In the genomic region with DNA sequence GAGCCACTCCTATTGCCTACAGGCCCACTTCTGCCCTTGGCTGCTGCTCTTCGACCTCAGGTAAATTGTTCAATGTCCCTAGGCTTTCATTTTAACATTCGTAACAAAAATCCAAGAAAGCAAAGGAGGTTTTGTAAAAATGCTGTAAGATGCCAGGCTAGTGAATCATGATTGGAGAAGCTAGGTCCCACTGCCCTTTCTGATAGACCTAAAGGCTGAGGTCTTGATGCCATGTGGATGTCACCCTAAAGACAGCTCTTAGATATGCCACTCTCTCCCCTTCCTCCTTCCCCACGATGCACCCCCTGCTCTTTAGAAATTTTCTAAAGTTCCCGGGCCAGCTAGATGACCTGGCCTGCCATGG, we compare ENCODE assay signal across 8 cellular contexts. TPM values are rescaled to one million over a fixed set of nuclear protein-coding genes. Genes with fewer than 3 reads are reported as not detected.
DNase-seq lines count a peak whose midpoint lies in the region; ATAC-seq, FAIRE-seq and TF ChIP-seq lines count a peak whose summit lies in the region.

No MANE protein-coding gene starts in this region.

- no peak for TF ChIP-seq CTCF in A549 (IDR thresholded peaks at IDR 0.05)
- no peak for TF ChIP-seq CTCF in HFFc6 (IDR thresholded peaks at IDR 0.05)
- TF ChIP-seq CTCF in breast epithelium (IDR thresholded peaks at IDR 0.05) = no peak
- TF ChIP-seq CTCF in nephron (IDR thresholded peaks at IDR 0.05; ENCODE audit: unreplicated experiment in 3 of 3) = no peak

- no peak for TF ChIP-seq EP300 in A549 (IDR thresholded peaks at IDR 0.05)

- no peaks in the 10 kb centered on the region for H3K36me3 ChIP-seq in breast epithelium

- no peak for DNase-seq in A549 (ENCODE audit: low read depth in 1 of 2, low spot score in 1 of 2)
- DNase-seq in HFFc6 = peak; percentile 18
- DNase-seq in breast epithelium (ENCODE audit: low spot score in 2 of 2) = no peak
- DNase-seq in posterior cingulate gyrus = no peak
- no peak for DNase-seq in SIG-M5 treated with dmso at 0.1 percent for 504 hours (lab: John Stamatoyannopoulos, UW; ENCODE audit: unreplicated experiment)
- DNase-seq in SK-N-DZ (ENCODE audit: low spot score) = no peak

- peak overlapping the region; percentile 56 for H3K4me3 Mint-ChIP-seq in HFFc6
- H3K4me3 Mint-ChIP-seq in nephron = no peak overlapping the region

- POLR2A ChIA-PET in A549 (lab: Yijun Ruan, JAX) = interaction anchor here (0.9 to 2.4 kb wide), 3 partner anchors 10 to 347 kb away, joined by 3 to 8 read pairs (median 3); a partner anchor contains a TSS

- peak overlapping the region; percentile 93 for H3K27ac Mint-ChIP-seq in HFFc6
- peak overlapping the region; percentile 91 to 97 (median 96) for H3K27ac Mint-ChIP-seq in nephron

- ATAC-seq in A549 = peak in 1 of 2 experiments; percentile 23; a peak in 3 of 6 replicates
- ATAC-seq in HG03521 (IDR thresholded peaks at IDR 0.05; ENCODE audit: unreplicated experiment) = no peak

- no peaks in the 10 kb centered on the region for H3K9me3 ChIP-seq in A549
- no peaks in the 10 kb centered on the region for H3K9me3 ChIP-seq in breast epithelium

- peaks cover 46% of the 10 kb centered on the region for H3K4me1 Mint-ChIP-seq in HFFc6 (ENCODE audit: low read depth)
- H3K4me1 Mint-ChIP-seq in nephron = peaks cover 32% of the 10 kb centered on the region

- no peak for FAIRE-seq in A549 (lab: Jason Lieb, UNC)

- H3K4me1 ChIP-seq in A549 (peaks cover 16% of the 10 kb centered on the region), breast epithelium (peaks cover 8 to 10% of the 10 kb centered on the region in 2 donors)

- H3K27ac ChIP-seq in A549 = peak overlapping the region in 1 of 2 experiments; percentile 71; a peak in 3 of 6 replicates
- peak overlapping the region; percentile 80 to 90 for H3K27ac ChIP-seq in breast epithelium

- H3K27me3 Mint-ChIP-seq in HFFc6 (ENCODE audit: insufficient read depth) = peaks cover 11% of the 10 kb centered on the region
- no peaks in the 10 kb centered on the region for H3K27me3 Mint-ChIP-seq in nephron (ENCODE audit: low read depth)

- WGBS in A549 (ENCODE audit: missing lambda C conversion rate) = 83% methylated on average over 4 of the region's 4 CpGs

- H3K27me3 ChIP-seq in breast epithelium = no peaks in the 10 kb centered on the region

- TF ChIP-seq RAD21 in A549 (conservative IDR thresholded peaks at IDR 0.05 in 1 of 2, IDR thresholded peaks at IDR 0.05 in 1 of 2) = no peak

- H3K4me3 ChIP-seq in A549 (no peak overlapping the region), breast epithelium (no peak overlapping the region)

- CTCF ChIA-PET in A549 (lab: Yijun Ruan, JAX) = interaction anchor here (0.6 to 2.1 kb wide), 21 partner anchors 9 to 398 kb away, joined by 3 to 12 read pairs (median 3); no protein-coding TSS in a partner anchor

- intact Hi-C loops in breast epithelium (cut with DNase I; ENCODE audit: low total_unique reads) (no loop called here), posterior cingulate gyrus (cut with DNase I) (loop anchor here (1.0 to 10.0 kb wide), 2 partner anchors 99 to 398 kb away; no protein-coding TSS in a partner anchor)

- no peaks in the 10 kb centered on the region for H3K9me3 Mint-ChIP-seq in HFFc6
- H3K9me3 Mint-ChIP-seq in nephron = no peaks in the 10 kb centered on the region

- TF ChIP-seq POLR2A in A549 (IDR thresholded peaks at IDR 0.05; ENCODE audit: low read length) (no peak), breast epithelium (IDR thresholded peaks at IDR 0.05) (no peak)

- H3K4me2 ChIP-seq in A549 = 0 out of 3 replicates have a peak overlapping the region, but pooled peaks have one; percentile 3

- peaks cover 26% of the 10 kb centered on the region for H3K36me3 Mint-ChIP-seq in HFFc6 (ENCODE audit: low read depth)
- peaks cover 47% of the 10 kb centered on the region for H3K36me3 Mint-ChIP-seq in nephron (ENCODE audit: low read depth)

TF ChIP-seq in A549, 52 proteins besides CTCF, POLR2A, EP300 and RAD21 (continues in another document):
- TF ChIP-seq, protein P1, sequence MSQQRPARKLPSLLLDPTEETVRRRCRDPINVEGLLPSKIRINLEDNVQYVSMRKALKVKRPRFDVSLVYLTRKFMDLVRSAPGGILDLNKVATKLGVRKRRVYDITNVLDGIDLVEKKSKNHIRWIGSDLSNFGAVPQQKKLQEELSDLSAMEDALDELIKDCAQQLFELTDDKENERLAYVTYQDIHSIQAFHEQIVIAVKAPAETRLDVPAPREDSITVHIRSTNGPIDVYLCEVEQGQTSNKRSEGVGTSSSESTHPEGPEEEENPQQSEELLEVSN (IDR thresholded peaks at IDR 0.05; ENCODE audit: borderline replicate concordance, low read depth) = no peak
- TF ChIP-seq HEYL (CRISPR knock-in tag; IDR thresholded peaks at IDR 0.05) (no peak), HOXA7 (CRISPR knock-in tag; IDR thresholded peaks at IDR 0.05) (no peak), SREBF2 (IDR thresholded peaks at IDR 0.05) (no peak), EHF (CRISPR knock-in tag; IDR thresholded peaks at IDR 0.05) (no peak), BHLHE40 (IDR thresholded peaks at IDR 0.05; ENCODE audit: low read depth, low read length) (no peak), EHMT2 (IDR thresholded peaks at IDR 0.05; ENCODE audit: low read depth) (no peak), TFCP2L1 (CRISPR knock-in tag; IDR thresholded peaks at IDR 0.05) (no peak), CBX8 (IDR thresholded peaks at IDR 0.05) (no peak), CBX2 (IDR thresholded peaks at IDR 0.05; ENCODE audit: borderline replicate concordance, low read depth) (no peak)
- TF ChIP-seq, protein P2, sequence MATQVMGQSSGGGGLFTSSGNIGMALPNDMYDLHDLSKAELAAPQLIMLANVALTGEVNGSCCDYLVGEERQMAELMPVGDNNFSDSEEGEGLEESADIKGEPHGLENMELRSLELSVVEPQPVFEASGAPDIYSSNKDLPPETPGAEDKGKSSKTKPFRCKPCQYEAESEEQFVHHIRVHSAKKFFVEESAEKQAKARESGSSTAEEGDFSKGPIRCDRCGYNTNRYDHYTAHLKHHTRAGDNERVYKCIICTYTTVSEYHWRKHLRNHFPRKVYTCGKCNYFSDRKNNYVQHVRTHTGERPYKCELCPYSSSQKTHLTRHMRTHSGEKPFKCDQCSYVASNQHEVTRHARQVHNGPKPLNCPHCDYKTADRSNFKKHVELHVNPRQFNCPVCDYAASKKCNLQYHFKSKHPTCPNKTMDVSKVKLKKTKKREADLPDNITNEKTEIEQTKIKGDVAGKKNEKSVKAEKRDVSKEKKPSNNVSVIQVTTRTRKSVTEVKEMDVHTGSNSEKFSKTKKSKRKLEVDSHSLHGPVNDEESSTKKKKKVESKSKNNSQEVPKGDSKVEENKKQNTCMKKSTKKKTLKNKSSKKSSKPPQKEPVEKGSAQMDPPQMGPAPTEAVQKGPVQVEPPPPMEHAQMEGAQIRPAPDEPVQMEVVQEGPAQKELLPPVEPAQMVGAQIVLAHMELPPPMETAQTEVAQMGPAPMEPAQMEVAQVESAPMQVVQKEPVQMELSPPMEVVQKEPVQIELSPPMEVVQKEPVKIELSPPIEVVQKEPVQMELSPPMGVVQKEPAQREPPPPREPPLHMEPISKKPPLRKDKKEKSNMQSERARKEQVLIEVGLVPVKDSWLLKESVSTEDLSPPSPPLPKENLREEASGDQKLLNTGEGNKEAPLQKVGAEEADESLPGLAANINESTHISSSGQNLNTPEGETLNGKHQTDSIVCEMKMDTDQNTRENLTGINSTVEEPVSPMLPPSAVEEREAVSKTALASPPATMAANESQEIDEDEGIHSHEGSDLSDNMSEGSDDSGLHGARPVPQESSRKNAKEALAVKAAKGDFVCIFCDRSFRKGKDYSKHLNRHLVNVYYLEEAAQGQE (IDR thresholded peaks at IDR 0.05) = no peak

RNA-seq across cellular contexts. Expression of a gene that starts 9.9 kb away (rescaled TPM):
- polyA plus RNA-seq in A549 (2011; rRNA removed) (10.8 and 13.8 TPM in 2 replicates), A549 (2017; fragmentation: RNase III; extraction: RNeasy Plus Mini Kit Qiagen cat#74134 plus additional on column Dnase treatment) (8.2 to 9.3 TPM (median 8.5 TPM) in 3 replicates)
- polyA plus RNA-seq in A549 (2012; cell fraction: cytosol; rRNA removed) = 19.9 and 26.0 TPM in 2 replicates
- 25.1 and 33.9 TPM in 2 replicates for polyA plus RNA-seq in A549 (2012; cell fraction: nucleus; rRNA removed)
- 21.3 and 23.8 TPM in 2 replicates for polyA minus RNA-seq in A549 (2011; rRNA and poly(A)+ RNA removed)
- 10 to 100 TPM; 17.6 to 23.2 (median 20.8) TPM for total RNA-seq in HFFc6 (2021; fragmentation: NEBNext Ultra II Directional; extraction: Animal tissue kit (Norgen Biotek cat#: 25700))
- 1 to 10 TPM; 4.2 to 6.2 (median 4.8) TPM for total RNA-seq in breast epithelium
- polyA plus RNA-seq in SK-N-DZ (2014; cell fraction: cytosol; rRNA removed) = 6.7 and 9.1 TPM in 2 replicates
- 11.0 and 11.9 TPM in 2 replicates for polyA plus RNA-seq in SK-N-DZ (2014; cell fraction: nucleus; rRNA removed)

RNA-seq across cellular contexts. Expression of a gene that starts 45.0 kb away (rescaled TPM):
- polyA plus RNA-seq in A549 (2011; rRNA removed) (24.3 and 41.9 TPM in 2 replicates), A549 (2017; fragmentation: RNase III; extraction: RNeasy Plus Mini Kit Qiagen cat#74134 plus additional on column Dnase treatment) (15.0 to 15.9 TPM (median 15.8 TPM) in 3 replicates)
- polyA plus RNA-seq in A549 (2012; cell fraction: cytosol; rRNA removed) = 7.4 and 9.7 TPM in 2 replicates
- polyA plus RNA-seq in A549 (2012; cell fraction: nucleus; rRNA removed) = 6.1 and 9.9 TPM in 2 replicates
- polyA minus RNA-seq in A549 (2011; rRNA and poly(A)+ RNA removed) = 43.7 and 47.7 TPM in 2 replicates
- total RNA-seq in HFFc6 (2021; fragmentation: NEBNext Ultra II Directional; extraction: Animal tissue kit (Norgen Biotek cat#: 25700)) = 100 to 1,000 TPM; 116 to 132 (median 122) TPM
- total RNA-seq in breast epithelium = 10 to 100 TPM; 35.5 to 53.1 (median 40.6) TPM
- 26.2 and 33.5 TPM in 2 replicates for polyA plus RNA-seq in SK-N-DZ (2014; cell fraction: cytosol; rRNA removed)
- polyA plus RNA-seq in SK-N-DZ (2014; cell fraction: nucleus; rRNA removed) = 13.3 and 19.3 TPM in 2 replicates

RNA-seq across cellular contexts. Expression of a gene that starts 49.2 kb away (rescaled TPM):
- polyA plus RNA-seq in A549 (2011; rRNA removed) = 60.6 and 63.6 TPM in 2 replicates
- polyA plus RNA-seq in A549 (2012; cell fraction: cytosol; rRNA removed) = 45.8 and 60.0 TPM in 2 replicates
- polyA plus RNA-seq in A549 (2012; cell fraction: nucleus; rRNA removed) = 55.6 and 67.6 TPM in 2 replicates
- polyA plus RNA-seq in A549 (2017; fragmentation: RNase III; extraction: RNeasy Plus Mini Kit Qiagen cat#74134 plus additional on column Dnase treatment) = 107 to 110 TPM (median 109 TPM) in 3 replicates
- 36.5 and 50.5 TPM in 2 replicates for polyA minus RNA-seq in A549 (2011; rRNA and poly(A)+ RNA removed)
- total RNA-seq in HFFc6 (2021; fragmentation: NEBNext Ultra II Directional; extraction: Animal tissue kit (Norgen Biotek cat#: 25700)) = 100 to 1,000 TPM; 119 to 160 (median 148) TPM
- total RNA-seq in breast epithelium = 10 to 100 TPM; 58.2 to 78.7 (median 66.9) TPM
- polyA plus RNA-seq in SK-N-DZ (2014; cell fraction: cytosol; rRNA removed) = 115 and 123 TPM in 2 replicates
- polyA plus RNA-seq in SK-N-DZ (2014; cell fraction: nucleus; rRNA removed) = 73.1 and 117 TPM in 2 replicates
